10 cellular contexts compared by ENCODE assay signal in genomic region chr7:963236-964078, GRCh38. TPM values are rescaled to one million over a fixed set of nuclear protein-coding genes. Genes with fewer than 3 reads are reported as not detected.
DNase-seq lines count a peak whose midpoint lies in the region; ATAC-seq and TF ChIP-seq lines count a peak whose summit lies in the region.
"Had no signal": no experiment of that assay in that cellular context is flagged by ENCODE, and none has a peak within 500 bp of the region (broad histone marks: within the 10 kb centered on the region; RNA-seq: fewer than 3 reads in every experiment).

No MANE protein-coding gene starts in this region.

- peak overlapping the region; percentile 72 for H3K27ac Mint-ChIP-seq in activated CD8-positive, alpha-beta T cell treated with anti-CD3 and anti-CD28 coated beads, Interleukin-2, amount 10 ng/mL, durations not matched to agents 7 days and 5 days

- no peaks in the 10 kb centered on the region for H3K27me3 Mint-ChIP-seq in activated CD8-positive, alpha-beta T cell treated with anti-CD3 and anti-CD28 coated beads, Interleukin-2, amount 10 ng/mL, durations not matched to agents 7 days and 5 days (ENCODE audit: low read depth)

- H3K36me3 Mint-ChIP-seq in activated CD8-positive, alpha-beta T cell treated with anti-CD3 and anti-CD28 coated beads, Interleukin-2, amount 10 ng/mL, durations not matched to agents 7 days and 5 days (ENCODE audit: low read depth) = peaks cover 34% of the 10 kb centered on the region

- peak; percentile 18 for TF ChIP-seq CTCF in 22Rv1 (IDR thresholded peaks at IDR 0.05)
- TF ChIP-seq CTCF in GM06990 (IDR thresholded peaks at IDR 0.05; ENCODE audit: insufficient read depth, low read length, poor library complexity, severe bottlenecking) = peak; percentile 22

- POLR2A ChIA-PET in activated CD8-positive, alpha-beta T cell treated with anti-CD3 and anti-CD28 coated beads, Interleukin-2, amount 10 ng/mL, durations not matched to agents 7 days and 5 days (lab: Charles Lee) = interaction anchor here (0.6 kb wide), 1 partner anchor 1420 kb away, joined by 3 read pairs; no protein-coding TSS in a partner anchor

- DNase-seq in GM06990 (ENCODE audit: extremely low read depth, insufficient read length) (no peak), left colon (peak in 1 of 2 donors; percentile 26), iPS-NIHi11 (ENCODE audit: low spot score) (no peak), GM19238 (ENCODE audit: insufficient read length, low spot score) (no peak), SK-N-DZ (ENCODE audit: low spot score) (no peak)
- DNase-seq in activated CD8-positive, alpha-beta T cell treated with anti-CD3 and anti-CD28 coated beads, Interleukin-2, amount 10 ng/mL, durations not matched to agents 7 days and 5 days = peak; percentile 46

- H3K27me3 ChIP-seq in GM06990 (replicated peaks; ENCODE audit: control insufficient read depth, insufficient read depth, low read length) = no peaks in the 10 kb centered on the region

- H3K27ac ChIP-seq in 22Rv1 = no peak overlapping the region
- H3K27ac ChIP-seq: prostate gland had no signal

- peak; percentile 10 for ATAC-seq in activated CD8-positive, alpha-beta T cell treated with anti-CD3 and anti-CD28 coated beads, Interleukin-2, amount 10 ng/mL, durations not matched to agents 7 days and 5 days
- ATAC-seq in left colon (peak; percentile 67), HG03354 (IDR thresholded peaks at IDR 0.05; ENCODE audit: poor library complexity, severe bottlenecking, unreplicated experiment) (no peak)

- intact Hi-C loops in left colon (cut with DNase I, micrococcal nuclease) = no loop called here

- CTCF ChIA-PET in activated CD8-positive, alpha-beta T cell treated with anti-CD3 and anti-CD28 coated beads, Interleukin-2, amount 10 ng/mL, durations not matched to agents 7 days and 5 days (lab: Charles Lee) = no interaction called here

- no peak overlapping the region for H3K4me3 Mint-ChIP-seq in activated CD8-positive, alpha-beta T cell treated with anti-CD3 and anti-CD28 coated beads, Interleukin-2, amount 10 ng/mL, durations not matched to agents 7 days and 5 days

- H3K4me3 ChIP-seq in GM06990 (replicated peaks; ENCODE audit: low read depth, low read length) = no peak overlapping the region
- H3K4me3 ChIP-seq: prostate gland had no signal

- H3K9me3 Mint-ChIP-seq in activated CD8-positive, alpha-beta T cell treated with anti-CD3 and anti-CD28 coated beads, Interleukin-2, amount 10 ng/mL, durations not matched to agents 7 days and 5 days (ENCODE audit: insufficient read depth) = no peaks in the 10 kb centered on the region

- peaks cover 34% of the 10 kb centered on the region for H3K4me1 Mint-ChIP-seq in activated CD8-positive, alpha-beta T cell treated with anti-CD3 and anti-CD28 coated beads, Interleukin-2, amount 10 ng/mL, durations not matched to agents 7 days and 5 days (ENCODE audit: low read depth)

- H3K36me3 ChIP-seq in GM06990 (ENCODE audit: control insufficient read depth, insufficient read depth, low read length) = peaks cover 12% of the 10 kb centered on the region
- H3K36me3 ChIP-seq: prostate gland had no signal

RNA-seq across cellular contexts. Expression of gene ADAP1, which starts 9.0 kb away (rescaled TPM):
- total RNA-seq in activated CD8-positive, alpha-beta T cell treated with anti-CD3 and anti-CD28 coated beads, Interleukin-2, amount 10 ng/mL, durations not matched to agents 7 days and 5 days = 10 to 100 TPM; 24.2 to 28.6 TPM
- 100 to 1,000 TPM; 147 to 166 TPM for total RNA-seq in left colon
- polyA plus RNA-seq in SK-N-DZ (2014; cell fraction: cytosol; rRNA removed) = 27.4 and 30.5 TPM in 2 replicates
- polyA plus RNA-seq in SK-N-DZ (2014; cell fraction: nucleus; rRNA removed) = 28.2 and 35.6 TPM in 2 replicates

RNA-seq across cellular contexts. Expression of gene COX19, which starts 11.9 kb away (rescaled TPM):
- 10 to 100 TPM; 16.8 to 18.2 TPM for total RNA-seq in activated CD8-positive, alpha-beta T cell treated with anti-CD3 and anti-CD28 coated beads, Interleukin-2, amount 10 ng/mL, durations not matched to agents 7 days and 5 days
- 10 to 100 TPM; 13.5 to 15.2 TPM for total RNA-seq in left colon
- polyA plus RNA-seq in SK-N-DZ (2014; cell fraction: cytosol; rRNA removed) = 9.5 and 12.6 TPM in 2 replicates
- 6.4 and 9.1 TPM in 2 replicates for polyA plus RNA-seq in SK-N-DZ (2014; cell fraction: nucleus; rRNA removed)

RNA-seq across cellular contexts. Expression of gene CYP2W1, which starts 19.5 kb away (rescaled TPM):
- not detected for total RNA-seq in activated CD8-positive, alpha-beta T cell treated with anti-CD3 and anti-CD28 coated beads, Interleukin-2, amount 10 ng/mL, durations not matched to agents 7 days and 5 days
- total RNA-seq in left colon = 1 to 10 TPM; 1.2 to 3.6 TPM
- 1.7 and 2.9 TPM in 2 replicates for polyA plus RNA-seq in SK-N-DZ (2014; cell fraction: cytosol; rRNA removed)
- 2.0 and 4.2 TPM in 2 replicates for polyA plus RNA-seq in SK-N-DZ (2014; cell fraction: nucleus; rRNA removed)
- total RNA-seq: RPMI7951 had no signal

Comparison
In these comparisons a context has a peak if more than half of its experiments do, and no peak if none do; other contexts are left out.
1. RNA of gene ADAP1, which starts 9.0 kb away (total RNA-seq): 147 to 166 TPM in left colon; 24.2 to 28.6 TPM in activated CD8-positive, alpha-beta T cell treated with anti-CD3 and anti-CD28 coated beads, Interleukin-2, amount 10 ng/mL, durations not matched to agents 7 days and 5 days; every median in the first group is over 4 times any median in the second.